8 cellular contexts compared by ENCODE assay signal in the genomic region with DNA sequence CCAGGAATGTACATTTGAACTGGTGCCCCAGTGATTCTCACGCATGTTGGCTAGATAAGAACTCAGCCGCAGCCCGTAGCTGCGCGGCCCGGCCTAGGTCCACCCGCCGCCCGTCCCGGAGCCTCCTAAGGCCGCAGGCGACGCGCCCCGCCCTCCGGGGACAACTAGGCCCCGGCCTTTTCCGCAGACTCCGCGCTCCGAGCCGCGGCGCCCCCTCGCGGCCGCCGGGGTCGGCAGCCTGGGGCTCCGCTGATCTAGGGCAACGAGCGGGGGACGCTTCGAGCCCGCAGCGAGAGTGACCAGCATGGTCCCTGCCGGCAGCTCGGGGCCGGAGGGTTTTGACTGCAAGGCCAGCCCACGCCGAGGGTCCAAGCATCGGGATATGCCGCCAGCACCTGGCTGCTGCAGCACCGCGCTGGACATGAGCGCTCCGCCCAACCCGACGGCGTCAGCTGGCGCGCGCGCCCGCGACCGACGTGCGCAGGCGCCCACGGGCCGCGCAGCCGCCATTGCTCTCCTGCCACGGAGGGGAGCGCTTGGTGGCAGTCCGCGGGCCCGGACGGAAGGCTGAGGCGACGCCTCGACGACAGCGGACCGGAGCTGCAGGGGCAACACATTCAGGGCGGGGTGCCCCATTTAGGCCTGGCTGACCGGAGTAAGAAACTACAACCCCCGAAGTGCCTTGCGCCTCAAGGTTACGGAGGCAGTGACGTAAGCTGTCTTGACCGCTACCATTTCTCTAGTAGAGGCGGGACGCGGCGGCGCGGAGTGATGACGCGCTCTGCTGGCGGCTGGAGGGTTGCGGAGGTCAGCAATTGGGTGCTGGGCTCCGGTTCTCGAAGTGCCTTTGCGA. TPM values are rescaled to one million over a fixed set of nuclear protein-coding genes. Genes with fewer than 3 reads are reported as not detected.
DNase-seq lines count a peak whose midpoint lies in the region; TF ChIP-seq lines count a peak whose summit lies in the region.

A gene with protein sequence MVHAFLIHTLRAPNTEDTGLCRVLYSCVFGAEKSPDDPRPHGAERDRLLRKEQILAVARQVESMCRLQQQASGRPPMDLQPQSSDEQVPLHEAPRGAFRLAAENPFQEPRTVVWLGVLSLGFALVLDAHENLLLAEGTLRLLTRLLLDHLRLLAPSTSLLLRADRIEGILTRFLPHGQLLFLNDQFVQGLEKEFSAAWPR (plus strand): TSS at position 500 of the 853 bp plus-strand sequence. CDS start 1,571 bp downstream, outside the sequence.

- H3K4me3 Mint-ChIP-seq in HFFc6 = peak within 1 kb of the TSS; percentile 97
- peak within 1 kb of the TSS; percentile 85 for H3K4me3 Mint-ChIP-seq in activated naive CD4-positive, alpha-beta T cell treated with anti-CD3 and anti-CD28 coated beads for 36 hours

- H3K27ac Mint-ChIP-seq in HFFc6 = peak within 1 kb of the TSS; percentile 99
- peak within 1 kb of the TSS; percentile 94 for H3K27ac Mint-ChIP-seq in activated naive CD4-positive, alpha-beta T cell treated with anti-CD3 and anti-CD28 coated beads for 36 hours

- peaks cover 19% of the 10 kb centered on the region; the same call in 1 of the 2 replicates for H3K36me3 Mint-ChIP-seq in HFFc6 (ENCODE audit: low read depth)
- peaks cover 3% of the 10 kb centered on the region for H3K36me3 Mint-ChIP-seq in activated naive CD4-positive, alpha-beta T cell treated with anti-CD3 and anti-CD28 coated beads for 36 hours (ENCODE audit: low read depth)

- H3K4me3 ChIP-seq in GM08714 (ENCODE audit: low read length) (peak within 1 kb of the TSS; percentile 86), testis (peak within 1 kb of the TSS; percentile 67 to 85)

- TF ChIP-seq POLR2A in testis (IDR thresholded peaks at IDR 0.05) = peak; percentile 24

- intact Hi-C loops in activated naive CD4-positive, alpha-beta T cell treated with anti-CD3 and anti-CD28 coated beads for 36 hours (cut with micrococcal nuclease) = loop anchor here (1.0 to 2.0 kb wide), 8 partner anchors 9 to 265 kb away; a partner anchor contains a TSS
- intact Hi-C loops in testis (cut with DNase I; ENCODE audit: low total_unique reads) = loop anchor here (2.0 kb wide), 1 partner anchor 33 kb away; a partner anchor contains a TSS

- H3K9me3 ChIP-seq in testis = no peaks in the 10 kb centered on the region

- no peaks in the 10 kb centered on the region for H3K27me3 ChIP-seq in testis

- peaks cover 22% of the 10 kb centered on the region for H3K4me1 ChIP-seq in testis

- 1% methylated on average over 22 to 61 of the region's 96 CpGs for WGBS in testis, 2 donors

- peak; percentile 92 for DNase-seq in HFFc6
- peak; percentile 96 for DNase-seq in NAMALWA (ENCODE audit: low spot score)
- peak; percentile 96 for DNase-seq in SK-N-DZ (ENCODE audit: low spot score)
- DNase-seq in activated naive CD4-positive, alpha-beta T cell treated with anti-CD3 and anti-CD28 coated beads for 36 hours = peak; percentile 96
- DNase-seq in germinal center (ENCODE audit: low spot score) = peak; percentile 88
- peak; percentile 92 for DNase-seq in occipital lobe (lab: John Stamatoyannopoulos, UW)
- peak; percentile 99 for DNase-seq in testis

- peak within 1 kb of the TSS; percentile 99 for H3K27ac ChIP-seq in testis

- TF ChIP-seq CTCF in HFFc6 (IDR thresholded peaks at IDR 0.05) (peak; percentile 99), testis (IDR thresholded peaks at IDR 0.05) (peak; percentile 98 to 99 (median 99))

- no peaks in the 10 kb centered on the region; the same call in 1 of the 2 replicates for H3K27me3 Mint-ChIP-seq in HFFc6 (ENCODE audit: insufficient read depth)
- H3K27me3 Mint-ChIP-seq in activated naive CD4-positive, alpha-beta T cell treated with anti-CD3 and anti-CD28 coated beads for 36 hours (ENCODE audit: low read depth) = no peaks in the 10 kb centered on the region

- peaks cover 29% of the 10 kb centered on the region for H3K4me1 Mint-ChIP-seq in HFFc6 (ENCODE audit: low read depth)
- H3K4me1 Mint-ChIP-seq in activated naive CD4-positive, alpha-beta T cell treated with anti-CD3 and anti-CD28 coated beads for 36 hours (ENCODE audit: low read depth) = peaks cover 36% of the 10 kb centered on the region

- no peaks in the 10 kb centered on the region for H3K36me3 ChIP-seq in testis (ENCODE audit: low read depth, missing control alignments)

- H3K9me3 Mint-ChIP-seq in HFFc6 = no peaks in the 10 kb centered on the region
- H3K9me3 Mint-ChIP-seq in activated naive CD4-positive, alpha-beta T cell treated with anti-CD3 and anti-CD28 coated beads for 36 hours = no peaks in the 10 kb centered on the region

- CTCF ChIA-PET in activated naive CD4-positive, alpha-beta T cell treated with anti-CD3 and anti-CD28 coated beads for 36 hours (lab: Charles Lee) = interaction anchor here (0.6 to 5.3 kb wide), 17 partner anchors 9 to 102 kb away, joined by 3 to 58 read pairs (median 5); a partner anchor contains a TSS

RNA-seq across cellular contexts. Expression of the gene that starts here (rescaled TPM):
- total RNA-seq in HFFc6 (2021; fragmentation: NEBNext Ultra II Directional; extraction: Animal tissue kit (Norgen Biotek cat#: 25700)) = 10 to 100 TPM; 17.7 to 21.7 (median 19.4) TPM
- polyA plus RNA-seq in SK-N-DZ (2014; cell fraction: cytosol; rRNA removed) = 10.4 and 12.0 TPM in 2 replicates
- 5.7 and 6.8 TPM in 2 replicates for polyA plus RNA-seq in SK-N-DZ (2014; cell fraction: nucleus; rRNA removed)
- 1 to 10 TPM; 8.0 to 8.2 TPM for total RNA-seq in activated naive CD4-positive, alpha-beta T cell treated with anti-CD3 and anti-CD28 coated beads for 36 hours
- total RNA-seq in occipital lobe = 5.5 TPM
- total RNA-seq in testis = 10 to 100 TPM; 25.9 to 26.6 TPM
- 26.0 TPM for polyA plus RNA-seq in testis (ENCODE audit: insufficient read depth, low read depth, low replicate concordance)

Comparison
In these comparisons a context has a peak if more than half of its experiments do, and no peak if none do; other contexts are left out.
1. Peak in every context shown above with its lines: DNase-seq, H3K4me3 ChIP-seq and H3K27ac ChIP-seq.